34 cellular contexts compared by ENCODE assay signal in the genomic region with DNA sequence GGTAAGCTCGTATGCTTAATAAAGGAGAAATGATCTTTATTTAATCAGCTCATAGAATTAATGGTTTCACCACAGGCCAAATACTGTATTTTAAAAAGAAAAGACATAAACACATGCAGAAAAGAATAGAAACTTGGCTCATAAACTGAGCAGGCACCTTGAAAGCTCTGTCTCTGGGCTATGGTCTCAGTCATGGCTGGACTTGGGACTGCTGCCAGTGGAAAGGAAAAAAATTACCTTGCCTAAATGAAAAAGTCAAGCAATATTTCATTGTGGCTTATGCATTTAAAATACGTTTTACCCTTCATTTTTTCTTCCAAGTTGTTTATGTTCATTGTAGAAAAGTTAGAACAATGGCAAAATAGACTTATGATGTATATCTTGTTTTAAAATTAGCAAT.
"Had no signal": no experiment of that assay in that cellular context is flagged by ENCODE, and none has a peak within 500 bp of the region (broad histone marks: within the 10 kb centered on the region; RNA-seq: fewer than 3 reads in every experiment).

No MANE protein-coding gene starts in this region.

- H3K27me3 ChIP-seq: body of pancreas, breast epithelium, cardiac muscle cell, dorsolateral prefrontal cortex, esophagus squamous epithelium, gastroesophageal sphincter, heart right ventricle had no signal

- H3K9me3 ChIP-seq: body of pancreas, breast epithelium, esophagus squamous epithelium, gastroesophageal sphincter, heart right ventricle had no signal

- H3K27ac Mint-ChIP-seq: activated CD4-positive, alpha-beta memory T cell treated with anti-CD3 and anti-CD28 coated beads for 36 hours; activated CD4-positive, alpha-beta T cell treated with anti-CD3 and anti-CD28 coated beads for 36 hours; activated CD4-positive, alpha-beta T cell treated with anti-CD3 and anti-CD28 coated beads, Interleukin-2, amount 10 ng/mL, durations not matched to agents 24 days and 14 days; activated CD8-positive, alpha-beta memory T cell treated with anti-CD3 and anti-CD28 coated beads, Interleukin-2, amount 10 ng/mL, durations not matched to agents 7 days and 5 days; activated CD8-positive, alpha-beta T cell treated with anti-CD3 and anti-CD28 coated beads, Interleukin-2, amount 10 ng/mL, durations not matched to agents 7 days and 5 days; activated naive CD4-positive, alpha-beta T cell treated with anti-CD3 and anti-CD28 coated beads for 36 hours; activated naive CD4-positive, alpha-beta T cell treated with anti-CD3 and anti-CD28 coated beads, Interleukin-2, amount 50 U/mL, for 24 hours; activated naive CD8-positive, alpha-beta T cell treated with anti-CD3 and anti-CD28 coated beads for 36 hours; activated T-helper 1 cell treated with anti-CD3 and anti-CD28 coated beads, Interleukin-12 subunit alpha, Interleukin-12 subunit beta, Interleukin-2, Interleukin-4 antibody, amounts not matched to agents 30 ng/mL and 10 ng/mL and 1 ng/mL, durations not matched to agents 14 hours and 24 hours and 36 hours; activated T-helper 2 cell treated with anti-CD3 and anti-CD28 coated beads, Interferon-gamma antibody, Interleukin-2, Interleukin-4, amounts not matched to agents 10 μg/mL and 5 μg/mL and 100 μg/mL, durations not matched to agents 14 hours and 24 hours and 36 hours; dendritic cell treated with granulocyte-macrophage colony-stimulating factor and Interleukin-4, amounts not matched to agents 40 ng/mL and 50 ng/mL, for 4 days; endodermal cell had no signal

- H3K36me3 ChIP-seq: breast epithelium had no signal

- H3K27me3 Mint-ChIP-seq: activated CD4-positive, alpha-beta memory T cell treated with anti-CD3 and anti-CD28 coated beads for 36 hours; activated CD4-positive, alpha-beta T cell treated with anti-CD3 and anti-CD28 coated beads for 36 hours; activated CD4-positive, alpha-beta T cell treated with anti-CD3 and anti-CD28 coated beads, Interleukin-2, amount 10 ng/mL, durations not matched to agents 24 days and 14 days; activated CD8-positive, alpha-beta memory T cell treated with anti-CD3 and anti-CD28 coated beads, Interleukin-2, amount 10 ng/mL, durations not matched to agents 7 days and 5 days; activated naive CD4-positive, alpha-beta T cell treated with anti-CD3 and anti-CD28 coated beads, Interleukin-2, amount 50 U/mL, for 24 hours; activated naive CD8-positive, alpha-beta T cell treated with anti-CD3 and anti-CD28 coated beads for 36 hours; dendritic cell treated with granulocyte-macrophage colony-stimulating factor and Interleukin-4, amounts not matched to agents 40 ng/mL and 50 ng/mL, for 4 days had no signal

- H3K9me3 Mint-ChIP-seq: activated CD4-positive, alpha-beta memory T cell treated with anti-CD3 and anti-CD28 coated beads for 36 hours; activated CD4-positive, alpha-beta T cell treated with anti-CD3 and anti-CD28 coated beads, Interleukin-2, amount 10 ng/mL, durations not matched to agents 24 days and 14 days; activated naive CD4-positive, alpha-beta T cell treated with anti-CD3 and anti-CD28 coated beads for 36 hours; activated naive CD4-positive, alpha-beta T cell treated with anti-CD3 and anti-CD28 coated beads, Interleukin-2, amount 50 U/mL, for 24 hours; activated naive CD8-positive, alpha-beta T cell treated with anti-CD3 and anti-CD28 coated beads for 36 hours; activated T-helper 1 cell treated with anti-CD3 and anti-CD28 coated beads, Interleukin-12 subunit alpha, Interleukin-12 subunit beta, Interleukin-2, Interleukin-4 antibody, amounts not matched to agents 30 ng/mL and 10 ng/mL and 1 ng/mL, durations not matched to agents 14 hours and 24 hours and 36 hours; activated T-helper 2 cell treated with anti-CD3 and anti-CD28 coated beads, Interferon-gamma antibody, Interleukin-2, Interleukin-4, amounts not matched to agents 10 μg/mL and 5 μg/mL and 100 μg/mL, durations not matched to agents 14 hours and 24 hours and 36 hours; dendritic cell treated with granulocyte-macrophage colony-stimulating factor and Interleukin-4, amounts not matched to agents 40 ng/mL and 50 ng/mL, for 4 days; endodermal cell had no signal

- H3K4me3 Mint-ChIP-seq: activated CD4-positive, alpha-beta memory T cell treated with anti-CD3 and anti-CD28 coated beads for 36 hours; activated CD4-positive, alpha-beta T cell treated with anti-CD3 and anti-CD28 coated beads for 36 hours; activated CD4-positive, alpha-beta T cell treated with anti-CD3 and anti-CD28 coated beads, Interleukin-2, amount 10 ng/mL, durations not matched to agents 24 days and 14 days; activated CD8-positive, alpha-beta memory T cell treated with anti-CD3 and anti-CD28 coated beads, Interleukin-2, amount 10 ng/mL, durations not matched to agents 7 days and 5 days; activated CD8-positive, alpha-beta T cell treated with anti-CD3 and anti-CD28 coated beads, Interleukin-2, amount 10 ng/mL, durations not matched to agents 7 days and 5 days; activated naive CD4-positive, alpha-beta T cell treated with anti-CD3 and anti-CD28 coated beads for 36 hours; activated naive CD4-positive, alpha-beta T cell treated with anti-CD3 and anti-CD28 coated beads, Interleukin-2, amount 50 U/mL, for 24 hours; activated naive CD8-positive, alpha-beta T cell treated with anti-CD3 and anti-CD28 coated beads for 36 hours; activated T-helper 1 cell treated with anti-CD3 and anti-CD28 coated beads, Interleukin-12 subunit alpha, Interleukin-12 subunit beta, Interleukin-2, Interleukin-4 antibody, amounts not matched to agents 30 ng/mL and 10 ng/mL and 1 ng/mL, durations not matched to agents 14 hours and 24 hours and 36 hours; dendritic cell treated with granulocyte-macrophage colony-stimulating factor and Interleukin-4, amounts not matched to agents 40 ng/mL and 50 ng/mL, for 4 days; endodermal cell had no signal

- H3K4me3 ChIP-seq: body of pancreas, breast epithelium, cardiac muscle cell, coronary artery, dorsolateral prefrontal cortex, esophagus squamous epithelium, gastroesophageal sphincter, heart right ventricle had no signal

- DNase-seq: activated CD4-positive, alpha-beta memory T cell treated with anti-CD3 and anti-CD28 coated beads for 36 hours; activated CD4-positive, alpha-beta T cell treated with anti-CD3 and anti-CD28 coated beads for 36 hours; activated CD4-positive, alpha-beta T cell treated with anti-CD3 and anti-CD28 coated beads, Interleukin-2, amount 10 ng/mL, durations not matched to agents 24 days and 14 days; activated CD4-positive, CD25-positive, alpha-beta regulatory T cell; activated CD4-positive, CD25-positive, alpha-beta regulatory T cell treated with anti-CD3 and anti-CD28 coated beads, Interleukin-2, amount 50 U/mL, for 72 hours; activated CD8-positive, alpha-beta memory T cell treated with anti-CD3 and anti-CD28 coated beads, Interleukin-2, amount 10 ng/mL, durations not matched to agents 7 days and 5 days; activated CD8-positive, alpha-beta memory T cell treated with anti-CD3 and anti-CD28 coated beads, Interleukin-2, amount 50 U/mL, for 4 hours; activated CD8-positive, alpha-beta T cell treated with anti-CD3 and anti-CD28 coated beads, Interleukin-2, amount 10 ng/mL, durations not matched to agents 7 days and 5 days; activated effector memory CD4-positive, alpha-beta T cell treated with anti-CD3 and anti-CD28 coated beads, Interleukin-2, amount 50 U/mL, for 16 hours; activated naive CD4-positive, alpha-beta T cell treated with anti-CD3 and anti-CD28 coated beads for 36 hours; activated naive CD8-positive, alpha-beta T cell treated with anti-CD3 and anti-CD28 coated beads for 36 hours; activated T-cell treated with anti-CD3 and anti-CD28 coated beads, Interleukin-2, amount 50 U/mL, for 1 hour; activated T-cell treated with anti-CD3 and anti-CD28 coated beads, Interleukin-2, amount 50 U/mL, for 48 hours; amniotic stem cell; anterior cingulate cortex; body of pancreas; central memory CD4-positive, alpha-beta T cell; cerebellar nuclear complex; dorsolateral prefrontal cortex; effector memory CD4-positive, alpha-beta T cell; endodermal cell; erythroblast; esophagus squamous epithelium; foreskin melanocyte; heart right ventricle; T-helper 2 cell had no signal

- H3K27ac ChIP-seq: body of pancreas, breast epithelium, cardiac muscle cell, coronary artery, dorsolateral prefrontal cortex, esophagus squamous epithelium, heart right ventricle had no signal
